In genomic region chr15:83230242-83230641, GRCh38 we compare ENCODE assay signal across 22 cellular contexts. TPM values are rescaled to one million over a fixed set of nuclear protein-coding genes. Genes with fewer than 3 reads are reported as not detected.
DNase-seq lines count a peak whose midpoint lies in the region; ATAC-seq and TF ChIP-seq lines count a peak whose summit lies in the region.
"Had no signal": no experiment of that assay in that cellular context is flagged by ENCODE, and none has a peak within 500 bp of the region (broad histone marks: within the 10 kb centered on the region; RNA-seq: fewer than 3 reads in every experiment).

No MANE protein-coding gene starts in this region.

- POLR2A ChIA-PET in HEK293 (lab: Yijun Ruan, JAX), result no interaction called here

- H3K4me3 Mint-ChIP-seq in natural killer cell, result no peak overlapping the region
- H3K4me3 Mint-ChIP-seq: CD14-positive monocyte; CD4-positive, alpha-beta memory T cell; CD4-positive, CD25-positive, alpha-beta regulatory T cell; CD8-positive, alpha-beta memory T cell had no signal

- CTCF ChIA-PET in HEK293 (lab: Yijun Ruan, JAX), result no interaction called here

- H3K36me3 ChIP-seq in HEK293 (ENCODE audit: control insufficient read depth in 2 of 2, insufficient read depth in 1 of 2, low read length in 2 of 2) (no peaks in the 10 kb centered on the region; a peak in 1 of 3 replicates), iPS-20b (ENCODE audit: insufficient read depth, low read depth, low read length) (no peaks in the 10 kb centered on the region)
- H3K36me3 ChIP-seq: BE2C, BLaER1 had no signal

- H3K9me3 Mint-ChIP-seq in natural killer cell, result no peaks in the 10 kb centered on the region

- H3K36me3 Mint-ChIP-seq in natural killer cell, result no peaks in the 10 kb centered on the region
- H3K36me3 Mint-ChIP-seq: CD14-positive monocyte; CD4-positive, alpha-beta memory T cell; CD4-positive, CD25-positive, alpha-beta regulatory T cell; CD8-positive, alpha-beta memory T cell had no signal

- TF ChIP-seq CTCF in HEK293 (tag by site-specific recombination; IDR thresholded peaks at IDR 0.05) (no peak), natural killer cell (IDR thresholded peaks at IDR 0.05) (no peak)

- ATAC-seq in natural killer cell, result no peak

- no peak overlapping the region for H3K4me3 ChIP-seq in HEK293 (ENCODE audit: low read depth, low read length)
- H3K4me3 ChIP-seq in iPS-20b (ENCODE audit: low read length), result 0 out of 2 replicates have a peak overlapping the region, but pooled peaks have one; percentile 29
- H3K4me3 ChIP-seq: BLaER1 had no signal

- H3K9ac ChIP-seq in iPS-20b (ENCODE audit: low read depth, low read length), result no peak overlapping the region
- H3K9ac ChIP-seq: BLaER1 had no signal

- intact Hi-C loops in natural killer cell (cut with micrococcal nuclease), result no loop called here

- no peaks in the 10 kb centered on the region for H3K27me3 ChIP-seq in iPS-20b (ENCODE audit: insufficient read depth, low read length)
- H3K27me3 ChIP-seq: BE2C, BLaER1 had no signal

- H3K27ac Mint-ChIP-seq in natural killer cell, result no peak overlapping the region
- H3K27ac Mint-ChIP-seq: CD14-positive monocyte; CD4-positive, alpha-beta memory T cell; CD4-positive, CD25-positive, alpha-beta regulatory T cell; CD8-positive, alpha-beta memory T cell had no signal

- no peaks in the 10 kb centered on the region for H3K4me1 Mint-ChIP-seq in natural killer cell
- H3K4me1 Mint-ChIP-seq: CD14-positive monocyte; CD4-positive, alpha-beta memory T cell had no signal

- H3K9me3 ChIP-seq in HEK293 (ENCODE audit: control insufficient read depth, insufficient read depth, low read depth, low read length), result no peaks in the 10 kb centered on the region
- 0 out of 2 replicates have a peak, but pooled peaks cover 8% of the 10 kb centered on the region for H3K9me3 ChIP-seq in iPS-20b (ENCODE audit: insufficient read depth, low read depth, low read length)
- H3K9me3 ChIP-seq: BE2C, BLaER1 had no signal

- peaks cover 0 to under 1% of the 10 kb centered on the region in 2 donors for H3K27me3 Mint-ChIP-seq in natural killer cell (ENCODE audit: low read depth in 2 of 2)

- H3K4me1 ChIP-seq in HEK293 (ENCODE audit: control insufficient read depth, insufficient read depth, low read length) (no peaks in the 10 kb centered on the region), iPS-20b (ENCODE audit: insufficient read depth, low read length) (no peaks in the 10 kb centered on the region)
- H3K4me1 ChIP-seq: BE2C, BLaER1 had no signal

- no peak overlapping the region for H3K27ac ChIP-seq in HEK293 (ENCODE audit: extremely low read depth, low read depth, low read length)
- no peak overlapping the region for H3K27ac ChIP-seq in iPS-20b (ENCODE audit: low read length)
- H3K27ac ChIP-seq: BLaER1 had no signal

- DNase-seq in HT-29 (ENCODE audit: low spot score) (peak; percentile 5), natural killer cell (no peak), SW 1271 (lab: John Stamatoyannopoulos, UW) (no peak)
- DNase-seq: 8988T; ACHN; BE2C; C1 segment of cervical spinal cord; CD4-positive, alpha-beta memory T cell; CD4-positive, CD25-positive, alpha-beta regulatory T cell; CD8-positive, alpha-beta memory T cell; COR-L47; DMS 273 treated with DMSO at 0.1 percent for 48 hours; DMS153; DMS79; DND-41; EL; GF-D8 had no signal

TF ChIP-seq in HEK293, 187 proteins besides CTCF, POLR2A, EP300 and RAD21:
- TF ChIP-seq ZNF211 (tag by site-specific recombination; IDR thresholded peaks at IDR 0.05; ENCODE audit: low read depth) (0 out of 2 replicates have a peak, but pooled peaks have one; percentile 14), ZNF623 (tag by site-specific recombination; IDR thresholded peaks at IDR 0.05) (no peak)

RNA-seq across cellular contexts. Expression of gene HDGFL3, which starts 22.6 kb away (rescaled TPM):
- total RNA-seq in HT-29 (2014; rRNA removed; shearing (Covaris generic)), result not detected in 2 replicates
- total RNA-seq in natural killer cell, result 10 to 100 TPM; 13.0 to 25.3 (median 21.4) TPM

RNA-seq across cellular contexts. Expression of gene BNC1, which starts 54.2 kb away (rescaled TPM):
- not detected in 2 replicates for total RNA-seq in HT-29 (2014; rRNA removed; shearing (Covaris generic))
- not detected for total RNA-seq in natural killer cell
- total RNA-seq: CD4-positive, alpha-beta memory T cell; CD4-positive, CD25-positive, alpha-beta regulatory T cell; CD8-positive, alpha-beta memory T cell; G401 had no signal

Comparison
In these comparisons a context has a peak if more than half of its experiments do, and no peak if none do; other contexts are left out.
1. RNA of gene HDGFL3, which starts 22.6 kb away (total RNA-seq): 13.0 to 25.3 TPM in natural killer cell; not detected in HT-29; every median in the first group is over 10 times any median in the second.